ENCODE assay signal across 8 cellular contexts in the genomic region with DNA sequence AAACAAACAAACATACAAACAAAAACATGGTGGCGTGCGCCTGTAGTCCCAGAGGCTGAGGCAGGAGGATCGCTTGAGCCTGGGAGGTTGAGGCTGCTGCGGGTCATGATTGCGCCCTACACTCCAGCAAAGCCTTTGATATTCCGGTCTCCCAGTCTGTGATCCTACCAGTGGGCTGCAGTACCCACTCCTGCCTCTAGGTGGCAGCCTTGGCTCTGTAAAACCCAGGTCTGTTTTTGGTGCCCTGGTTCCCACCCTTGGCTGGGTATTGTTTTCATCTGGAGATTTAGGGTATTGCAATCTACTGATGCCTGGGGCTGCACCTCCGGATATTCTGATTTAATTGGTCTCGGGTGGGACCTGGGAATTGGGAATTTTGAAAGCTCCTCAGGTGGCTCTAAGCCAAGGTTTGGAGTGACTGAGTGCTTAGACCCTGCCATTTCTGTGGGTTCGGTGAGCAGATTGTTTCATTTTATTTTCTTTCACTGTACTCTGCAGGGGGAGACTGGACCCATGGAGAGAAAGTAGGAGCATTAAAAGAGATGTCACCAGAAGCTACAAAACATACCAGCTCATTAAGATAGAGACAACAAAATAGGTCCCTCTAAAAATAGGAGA. TPM values are rescaled to one million over a fixed set of nuclear protein-coding genes. Genes with fewer than 3 reads are reported as not detected.
DNase-seq lines count a peak whose midpoint lies in the region; ATAC-seq and TF ChIP-seq lines count a peak whose summit lies in the region.

No MANE protein-coding gene starts in this region.

- H3K4me1 ChIP-seq in OCI-LY7 (ENCODE audit: insufficient read depth, low read length, poor library complexity, severe bottlenecking) = no peaks in the 10 kb centered on the region
- H3K4me1 ChIP-seq in fibroblast of lung (ENCODE audit: control insufficient read depth, extremely low read depth, insufficient read depth, low read length) = no peaks in the 10 kb centered on the region

- ATAC-seq in HG03520 (IDR thresholded peaks at IDR 0.05; ENCODE audit: unreplicated experiment) (peak; percentile 57), HG03025 (IDR thresholded peaks at IDR 0.05; ENCODE audit: low FRiP score, unreplicated experiment) (no peak)
- peak; percentile 65 for ATAC-seq in stimulated activated naive CD8-positive, alpha-beta T cell treated with anti-CD3 and anti-CD28 coated beads, Interleukin-15, Interleukin-2, amounts not matched to agents 100 U/mL and 50 U/mL, for 24 hours

- no peak overlapping the region for H3K4me3 ChIP-seq in OCI-LY7 (ENCODE audit: low read depth, low read length, poor library complexity, severe bottlenecking)
- H3K4me3 ChIP-seq in fibroblast of lung (replicated peaks in 1 of 4; ENCODE audit: control extremely low read depth in 1 of 4, insufficient read depth in 1 of 4, low read depth in 3 of 4, low read length in 4 of 4) = no peak overlapping the region
- H3K4me3 ChIP-seq in neural cell (ENCODE audit: low read length) = no peak overlapping the region

- TF ChIP-seq CTCF in GM12873 (IDR thresholded peaks at IDR 0.05; ENCODE audit: insufficient read depth, low read depth, low read length, missing control alignments) = peak; percentile 99
- TF ChIP-seq CTCF in OCI-LY7 (conservative IDR thresholded peaks at IDR 0.05; ENCODE audit: low read length) = peak; percentile 92
- TF ChIP-seq CTCF in fibroblast of lung (conservative IDR thresholded peaks at IDR 0.05 in 1 of 2, IDR thresholded peaks at IDR 0.05 in 1 of 2; ENCODE audit: low read depth in 1 of 2, low read length in 2 of 2) = peak; percentile 99 to 100
- peak; percentile 77 for TF ChIP-seq CTCF in neural cell (IDR thresholded peaks at IDR 0.05; ENCODE audit: poor library complexity, severe bottlenecking)

- intact Hi-C loops in OCI-LY7 (cut with micrococcal nuclease; ENCODE audit: unreplicated experiment) = loop anchor here (2.0 kb wide), 1 partner anchor 290 kb away; no protein-coding TSS in a partner anchor

- POLR2A ChIA-PET in OCI-LY7 (lab: Charles Lee) = no interaction called here

- H3K79me2 ChIP-seq in OCI-LY7 (ENCODE audit: insufficient read depth, low read depth, low read length) (no peaks in the 10 kb centered on the region), fibroblast of lung (ENCODE audit: control insufficient read depth, insufficient read depth, low read length) (no peaks in the 10 kb centered on the region), neural cell (replicated peaks; ENCODE audit: insufficient read depth, low read length) (no peaks in the 10 kb centered on the region)

- H4K20me1 ChIP-seq in OCI-LY7 (ENCODE audit: insufficient read depth, low read length) = no peaks in the 10 kb centered on the region
- H4K20me1 ChIP-seq in fibroblast of lung (ENCODE audit: control insufficient read depth, extremely low read depth, insufficient read depth, low read length) = no peaks in the 10 kb centered on the region
- H4K20me1 ChIP-seq in neural cell (ENCODE audit: insufficient read depth) = no peaks in the 10 kb centered on the region

- TF ChIP-seq EP300 in neural cell (conservative IDR thresholded peaks at IDR 0.05; ENCODE audit: poor library complexity, severe bottlenecking) = no peak

- H3K27ac ChIP-seq in OCI-LY7 (ENCODE audit: low read depth, low read length, poor library complexity, severe bottlenecking) (no peak overlapping the region), fibroblast of lung (ENCODE audit: insufficient read depth, low read length) (no peak overlapping the region), neural cell (ENCODE audit: low read length) (no peak overlapping the region)

- TF ChIP-seq RAD21 in neural cell (conservative IDR thresholded peaks at IDR 0.05) = peak; percentile 44

- H3K36me3 ChIP-seq in OCI-LY7 (ENCODE audit: insufficient read depth, low read length) (no peaks in the 10 kb centered on the region), fibroblast of lung (ENCODE audit: control insufficient read depth, insufficient read depth, low read length) (no peaks in the 10 kb centered on the region), neural cell (ENCODE audit: insufficient read depth, low read length) (no peaks in the 10 kb centered on the region)

- H2AFZ ChIP-seq in OCI-LY7 (ENCODE audit: low read length) = peak overlapping the region; percentile 62
- no peak overlapping the region for H2AFZ ChIP-seq in fibroblast of lung (ENCODE audit: low read length)
- H2AFZ ChIP-seq in neural cell (ENCODE audit: low read depth, low read length) = no peak overlapping the region

- no peaks in the 10 kb centered on the region for H3F3A ChIP-seq in neural cell (ENCODE audit: insufficient read depth, low read length, poor library complexity, severe bottlenecking)

- no peaks in the 10 kb centered on the region for H3K9me3 ChIP-seq in OCI-LY7 (ENCODE audit: low read length)
- H3K9me3 ChIP-seq in fibroblast of lung (ENCODE audit: control insufficient read depth, insufficient read depth, low read depth, low read length) = no peaks in the 10 kb centered on the region
- H3K9me3 ChIP-seq in neural cell (ENCODE audit: low read length) = no peaks in the 10 kb centered on the region

- H3K9me2 ChIP-seq in OCI-LY7 (ENCODE audit: insufficient read depth, low read length) (no peaks in the 10 kb centered on the region), neural cell (ENCODE audit: insufficient read depth, low read length) (no peaks in the 10 kb centered on the region)

- no peak overlapping the region; the same call in 1 of the 2 replicates for H3K4me2 ChIP-seq in OCI-LY7 (ENCODE audit: low read length)
- H3K4me2 ChIP-seq in fibroblast of lung (ENCODE audit: extremely low read depth, insufficient read depth, low read length) = no peak overlapping the region
- H3K4me2 ChIP-seq in neural cell (ENCODE audit: low read length) = no peak overlapping the region

- CTCF ChIA-PET in OCI-LY7 (lab: Charles Lee; ENCODE audit: unreplicated experiment) = interaction anchor here (1.4 kb wide), 1 partner anchor 28 kb away, joined by 3 read pairs; no protein-coding TSS in a partner anchor

- DNase-seq in OCI-LY7 (ENCODE audit: low spot score) (peak; percentile 79), fibroblast of lung (ENCODE audit: low read depth in 2 of 2) (peak; percentile 41 to 71)
- peak; percentile 75 for DNase-seq in activated T-cell treated with anti-CD3 and anti-CD28 coated beads, Interleukin-2, amount 50 U/mL, for 1 hour
- peak; percentile 81 for DNase-seq in stimulated activated naive CD8-positive, alpha-beta T cell treated with anti-CD3 and anti-CD28 coated beads, Interleukin-15, Interleukin-2, amounts not matched to agents 100 U/mL and 50 U/mL, for 24 hours

- no TSS peak for BruUV-seq in OCI-LY7 (replicated peaks; lab: Mats Ljungman, UMichigan)

- H3K9ac ChIP-seq in fibroblast of lung (ENCODE audit: insufficient read depth, low read length) (no peak overlapping the region), neural cell (ENCODE audit: low read length) (no peak overlapping the region)

- H3K27me3 ChIP-seq in fibroblast of lung (ENCODE audit: control insufficient read depth, insufficient read depth, low read length) (no peaks in the 10 kb centered on the region), neural cell (ENCODE audit: insufficient read depth, low read depth, low read length) (no peaks in the 10 kb centered on the region)

TF ChIP-seq in neural cell, 6 proteins besides CTCF, POLR2A, EP300 and RAD21:
- TF ChIP-seq SMC3 (conservative IDR thresholded peaks at IDR 0.05; ENCODE audit: poor library complexity) = peak; percentile 47
- TF ChIP-seq POLR2AphosphoS5 (IDR thresholded peaks at IDR 0.05) = no peak

RNA-seq across cellular contexts. Expression of a gene that starts 40.5 kb away (rescaled TPM):
- total RNA-seq in OCI-LY7 (2014; rRNA removed; shearing (Covaris generic)) = 4.2 and 6.5 TPM in 2 replicates
- total RNA-seq in OCI-LY7 (2022) (5.1 and 5.9 TPM in 2 replicates), fibroblast of lung (0.50 and 0.51 TPM in 2 replicates)
- polyA plus RNA-seq in fibroblast of lung (0.25 and 1.0 TPM in 2 replicates), neural cell (0.74 and 3.2 TPM in 2 replicates)
- 0.44 and 0.52 TPM in 2 replicates for polyA plus RNA-seq in fibroblast of lung (2012)
- polyA minus RNA-seq in fibroblast of lung (ENCODE audit: low replicate concordance) (not detected in 2 replicates), neural cell (0.49 and 2.0 TPM in 2 replicates)
